ENCODE assay signal across 1 cellular context in genomic region chr12:10336196-10336595, GRCh38. TPM values are rescaled to one million over a fixed set of nuclear protein-coding genes. Genes with fewer than 3 reads are reported as not detected.
"Had no signal": no experiment of that assay in that cellular context is flagged by ENCODE, and none has a peak within 500 bp of the region (broad histone marks: within the 10 kb centered on the region; RNA-seq: fewer than 3 reads in every experiment).

No MANE protein-coding gene starts in this region.

RNA-seq across cellular contexts. Expression of gene KLRK1, which starts 53.6 kb away (rescaled TPM):
- total RNA-seq: smooth muscle cell had no signal
- polyA plus RNA-seq: smooth muscle cell had no signal
